In the genomic region with DNA sequence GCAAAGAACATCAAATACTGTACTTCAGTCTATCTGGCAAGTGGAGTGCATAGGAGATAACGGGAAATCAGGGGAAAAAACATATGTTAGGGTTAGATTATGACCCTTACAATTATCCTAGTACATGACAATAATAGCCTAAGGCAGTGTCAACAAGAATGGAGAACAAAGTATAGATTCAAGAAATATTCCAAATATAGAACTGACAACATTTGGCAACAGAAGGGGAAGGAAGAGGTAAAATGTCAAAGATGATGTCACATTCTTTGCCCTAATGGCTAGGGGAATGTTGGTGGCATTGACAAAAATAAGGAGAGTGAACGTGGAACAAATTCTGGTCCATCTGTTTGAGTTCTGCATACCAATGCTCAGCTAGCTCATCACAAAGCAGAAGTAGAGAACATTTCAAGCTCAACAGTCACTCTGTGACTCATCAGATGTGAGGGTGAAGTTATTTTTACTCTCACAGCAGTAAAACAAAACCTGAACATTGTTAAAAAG, we compare ENCODE assay signal across 1 cellular context.
TF ChIP-seq lines count a peak whose summit lies in the region.

No MANE protein-coding gene starts in this region.

TF ChIP-seq in GM23338, 12 proteins besides CTCF, POLR2A, EP300 and RAD21 (continued from another document):
- TF ChIP-seq, protein P1, sequence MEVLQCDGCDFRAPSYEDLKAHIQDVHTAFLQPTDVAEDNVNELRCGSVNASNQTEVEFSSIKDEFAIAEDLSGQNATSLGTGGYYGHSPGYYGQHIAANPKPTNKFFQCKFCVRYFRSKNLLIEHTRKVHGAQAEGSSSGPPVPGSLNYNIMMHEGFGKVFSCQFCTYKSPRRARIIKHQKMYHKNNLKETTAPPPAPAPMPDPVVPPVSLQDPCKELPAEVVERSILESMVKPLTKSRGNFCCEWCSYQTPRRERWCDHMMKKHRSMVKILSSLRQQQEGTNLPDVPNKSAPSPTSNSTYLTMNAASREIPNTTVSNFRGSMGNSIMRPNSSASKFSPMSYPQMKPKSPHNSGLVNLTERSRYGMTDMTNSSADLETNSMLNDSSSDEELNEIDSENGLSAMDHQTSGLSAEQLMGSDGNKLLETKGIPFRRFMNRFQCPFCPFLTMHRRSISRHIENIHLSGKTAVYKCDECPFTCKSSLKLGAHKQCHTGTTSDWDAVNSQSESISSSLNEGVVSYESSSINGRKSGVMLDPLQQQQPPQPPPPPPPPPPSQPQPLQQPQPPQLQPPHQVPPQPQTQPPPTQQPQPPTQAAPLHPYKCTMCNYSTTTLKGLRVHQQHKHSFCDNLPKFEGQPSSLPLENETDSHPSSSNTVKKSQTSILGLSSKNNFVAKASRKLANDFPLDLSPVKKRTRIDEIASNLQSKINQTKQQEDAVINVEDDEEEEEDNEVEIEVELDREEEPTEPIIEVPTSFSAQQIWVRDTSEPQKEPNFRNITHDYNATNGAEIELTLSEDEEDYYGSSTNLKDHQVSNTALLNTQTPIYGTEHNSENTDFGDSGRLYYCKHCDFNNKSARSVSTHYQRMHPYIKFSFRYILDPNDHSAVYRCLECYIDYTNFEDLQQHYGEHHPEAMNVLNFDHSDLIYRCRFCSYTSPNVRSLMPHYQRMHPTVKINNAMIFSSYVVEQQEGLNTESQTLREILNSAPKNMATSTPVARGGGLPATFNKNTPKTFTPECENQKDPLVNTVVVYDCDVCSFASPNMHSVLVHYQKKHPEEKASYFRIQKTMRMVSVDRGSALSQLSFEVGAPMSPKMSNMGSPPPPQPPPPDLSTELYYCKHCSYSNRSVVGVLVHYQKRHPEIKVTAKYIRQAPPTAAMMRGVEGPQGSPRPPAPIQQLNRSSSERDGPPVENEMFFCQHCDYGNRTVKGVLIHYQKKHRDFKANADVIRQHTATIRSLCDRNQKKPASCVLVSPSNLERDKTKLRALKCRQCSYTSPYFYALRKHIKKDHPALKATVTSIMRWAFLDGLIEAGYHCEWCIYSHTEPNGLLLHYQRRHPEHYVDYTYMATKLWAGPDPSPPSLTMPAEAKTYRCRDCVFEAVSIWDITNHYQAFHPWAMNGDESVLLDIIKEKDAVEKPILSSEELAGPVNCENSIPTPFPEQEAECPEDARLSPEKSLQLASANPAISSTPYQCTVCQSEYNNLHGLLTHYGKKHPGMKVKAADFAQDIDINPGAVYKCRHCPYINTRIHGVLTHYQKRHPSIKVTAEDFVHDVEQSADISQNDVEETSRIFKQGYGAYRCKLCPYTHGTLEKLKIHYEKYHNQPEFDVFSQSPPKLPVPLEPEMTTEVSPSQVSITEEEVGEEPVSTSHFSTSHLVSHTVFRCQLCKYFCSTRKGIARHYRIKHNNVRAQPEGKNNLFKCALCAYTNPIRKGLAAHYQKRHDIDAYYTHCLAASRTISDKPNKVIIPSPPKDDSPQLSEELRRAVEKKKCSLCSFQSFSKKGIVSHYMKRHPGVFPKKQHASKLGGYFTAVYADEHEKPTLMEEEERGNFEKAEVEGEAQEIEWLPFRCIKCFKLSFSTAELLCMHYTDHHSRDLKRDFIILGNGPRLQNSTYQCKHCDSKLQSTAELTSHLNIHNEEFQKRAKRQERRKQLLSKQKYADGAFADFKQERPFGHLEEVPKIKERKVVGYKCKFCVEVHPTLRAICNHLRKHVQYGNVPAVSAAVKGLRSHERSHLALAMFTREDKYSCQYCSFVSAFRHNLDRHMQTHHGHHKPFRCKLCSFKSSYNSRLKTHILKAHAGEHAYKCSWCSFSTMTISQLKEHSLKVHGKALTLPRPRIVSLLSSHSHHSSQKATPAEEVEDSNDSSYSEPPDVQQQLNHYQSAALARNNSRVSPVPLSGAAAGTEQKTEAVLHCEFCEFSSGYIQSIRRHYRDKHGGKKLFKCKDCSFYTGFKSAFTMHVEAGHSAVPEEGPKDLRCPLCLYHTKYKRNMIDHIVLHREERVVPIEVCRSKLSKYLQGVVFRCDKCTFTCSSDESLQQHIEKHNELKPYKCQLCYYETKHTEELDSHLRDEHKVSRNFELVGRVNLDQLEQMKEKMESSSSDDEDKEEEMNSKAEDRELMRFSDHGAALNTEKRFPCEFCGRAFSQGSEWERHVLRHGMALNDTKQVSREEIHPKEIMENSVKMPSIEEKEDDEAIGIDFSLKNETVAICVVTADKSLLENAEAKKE (CRISPR knock-in tag; IDR thresholded peaks at IDR 0.05): no peak
- TF ChIP-seq EZH2 (IDR thresholded peaks at IDR 0.05; ENCODE audit: low read depth, unreplicated experiment) (no peak), JUNB (IDR thresholded peaks at IDR 0.05; ENCODE audit: unreplicated experiment) (no peak), ZNF331 (CRISPR knock-in tag; IDR thresholded peaks at IDR 0.05; ENCODE audit: low read depth) (no peak), ZNF114 (CRISPR knock-in tag; IDR thresholded peaks at IDR 0.05) (no peak)
TF ChIP-seq in GM23338: peak in this region for 0.
